In the genomic region with DNA sequence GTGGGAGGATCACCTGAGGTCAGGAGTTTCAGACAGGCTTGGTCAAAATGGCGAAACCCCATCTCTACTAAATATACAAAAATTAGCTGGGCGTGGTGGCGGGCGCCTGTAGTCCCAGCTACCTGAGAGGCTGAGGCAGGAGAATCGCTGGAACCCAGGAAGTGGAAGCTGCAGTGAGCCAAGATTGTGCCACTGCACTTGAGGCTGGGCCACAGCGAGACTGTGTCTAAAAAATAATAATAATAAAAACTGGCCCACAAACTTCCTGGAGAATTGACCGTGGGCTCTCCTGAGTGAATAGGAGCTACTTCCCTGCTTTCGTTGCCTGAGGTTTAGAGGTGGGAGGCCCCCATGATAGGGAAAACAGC, we compare ENCODE assay signal across 10 cellular contexts. TPM values are rescaled to one million over a fixed set of nuclear protein-coding genes. Genes with fewer than 3 reads are reported as not detected.
"Had no signal": no experiment of that assay in that cellular context is flagged by ENCODE, and none has a peak within 500 bp of the region (broad histone marks: within the 10 kb centered on the region; RNA-seq: fewer than 3 reads in every experiment).

No MANE protein-coding gene starts in this region.

RNA-seq across cellular contexts. Expression of gene HPD, which starts 17.4 kb away (rescaled TPM):
- total RNA-seq: activated naive CD4-positive, alpha-beta T cell treated with anti-CD3 and anti-CD28 coated beads for 36 hours; activated naive CD8-positive, alpha-beta T cell treated with anti-CD3 and anti-CD28 coated beads for 36 hours; activated naive CD8-positive, alpha-beta T cell treated with anti-CD3 and anti-CD28 coated beads, Interleukin-2, amount 10 ng/mL, durations not matched to agents 7 days and 5 days; activated T-cell treated with anti-CD3 and anti-CD28 coated beads, Interleukin-2, amount 50 U/mL, for 72 hours; activated T-helper 1 cell treated with anti-CD3 and anti-CD28 coated beads, Interleukin-12 subunit alpha, Interleukin-12 subunit beta, Interleukin-2, Interleukin-4 antibody, amounts not matched to agents 30 ng/mL and 10 ng/mL and 1 ng/mL, durations not matched to agents 14 hours and 24 hours and 36 hours; activated T-helper 17 cell treated with anti-CD3 and anti-CD28 coated beads, Interleukin-2, amount 50 U/mL, for 72 hours; activated T-helper 2 cell treated with anti-CD3 and anti-CD28 coated beads, Interferon-gamma antibody, Interleukin-2, Interleukin-4, amounts not matched to agents 10 μg/mL and 5 μg/mL and 100 μg/mL, durations not matched to agents 14 hours and 24 hours and 36 hours; astrocyte; cardiac muscle cell; cerebellum had no signal
- polyA plus RNA-seq: cardiac muscle cell had no signal
